25 cellular contexts compared by ENCODE assay signal in the genomic region with DNA sequence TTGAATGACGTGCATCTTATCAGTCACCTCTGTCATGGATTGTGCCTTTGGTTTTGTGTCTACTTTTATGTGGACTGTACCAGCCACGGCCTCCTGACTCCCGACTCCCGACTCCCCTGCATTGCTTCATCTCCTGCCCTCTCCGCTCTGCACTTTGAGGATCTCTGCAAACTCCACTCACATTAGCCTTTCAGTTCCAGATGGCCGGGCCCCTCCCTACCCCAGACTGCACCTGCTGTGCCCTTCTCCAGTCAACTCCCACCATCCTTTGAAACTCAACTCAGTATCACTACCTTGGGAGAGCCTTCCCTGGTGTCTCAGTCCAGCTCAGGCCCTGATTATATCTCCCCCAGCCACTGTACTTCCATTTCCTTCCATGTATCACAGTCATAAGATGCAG.
"Had no signal": no experiment of that assay in that cellular context is flagged by ENCODE, and none has a peak within 500 bp of the region (broad histone marks: within the 10 kb centered on the region; RNA-seq: fewer than 3 reads in every experiment).

No MANE protein-coding gene starts in this region.

- DNase-seq: activated CD4-positive, alpha-beta T cell treated with anti-CD3 and anti-CD28 coated beads, Interleukin-2, amount 10 ng/mL, durations not matched to agents 7 days and 5 days; activated CD8-positive, alpha-beta memory T cell treated with anti-CD3 and anti-CD28 coated beads, Interleukin-2, amount 10 ng/mL, durations not matched to agents 7 days and 5 days; activated CD8-positive, alpha-beta T cell treated with anti-CD3 and anti-CD28 coated beads for 36 hours; activated gamma-delta T cell; activated T-cell treated with anti-CD3 and anti-CD28 coated beads for 4 hours; amniotic stem cell; colonic mucosa; dorsolateral prefrontal cortex; effector memory CD8-positive, alpha-beta T cell; gastrocnemius medialis; hippocampal formation; left ventricle myocardium superior; mammary epithelial cell; midbrain; natural killer cell; retina; sigmoid colon; stimulated activated CD4-positive, alpha-beta T cell treated with anti-CD3 and anti-CD28 coated beads, Interleukin-15, amount 100 ng/mL, for 24 hours; stimulated activated naive CD4-positive, alpha-beta T cell; upper lobe of left lung had no signal

- H3K9me3 ChIP-seq: breast epithelium, colonic mucosa, esophagus muscularis mucosa, gastrocnemius medialis, sigmoid colon, thoracic aorta, upper lobe of left lung had no signal

- H3K36me3 ChIP-seq: breast epithelium, colonic mucosa, esophagus muscularis mucosa, gastrocnemius medialis, sigmoid colon, thoracic aorta, upper lobe of left lung had no signal

- H3K4me3 ChIP-seq: breast epithelium, colonic mucosa, dorsolateral prefrontal cortex, esophagus muscularis mucosa, gastrocnemius medialis, sigmoid colon, smooth muscle cell, thoracic aorta, upper lobe of left lung had no signal

- H3K27ac ChIP-seq: breast epithelium, colonic mucosa, dorsolateral prefrontal cortex, esophagus muscularis mucosa, gastrocnemius medialis, sigmoid colon, thoracic aorta, upper lobe of left lung had no signal

- H3K27me3 ChIP-seq: breast epithelium, colonic mucosa, dorsolateral prefrontal cortex, esophagus muscularis mucosa, gastrocnemius medialis, sigmoid colon, upper lobe of left lung had no signal

- H3K4me1 ChIP-seq: colonic mucosa, gastrocnemius medialis, upper lobe of left lung had no signal

- ATAC-seq: activated CD8-positive, alpha-beta memory T cell treated with anti-CD3 and anti-CD28 coated beads, Interleukin-2, amount 10 ng/mL, durations not matched to agents 7 days and 5 days; activated CD8-positive, alpha-beta T cell treated with anti-CD3 and anti-CD28 coated beads for 36 hours; activated naive CD4-positive, alpha-beta T cell treated with anti-CD3 and anti-CD28 coated beads, Interleukin-2, amount 50 U/mL, for 72 hours; effector memory CD8-positive, alpha-beta T cell; gastrocnemius medialis; left ventricle myocardium superior; natural killer cell had no signal
